Comparison of ENCODE assay signal across 1 cellular context in genomic region chr13:20222553-20222952, GRCh38.
TF ChIP-seq lines count a peak whose summit lies in the region.

No MANE protein-coding gene starts in this region.

TF ChIP-seq in IMR-90, 13 proteins besides CTCF, POLR2A, EP300 and RAD21:
- TF ChIP-seq USF2 (IDR thresholded peaks at IDR 0.05; ENCODE audit: low read depth, low read length) (no peak), MXI1 (IDR thresholded peaks at IDR 0.05; ENCODE audit: borderline replicate concordance, low read depth, low read length) (no peak), RCOR1 (IDR thresholded peaks at IDR 0.05; ENCODE audit: insufficient replicate concordance, low read length) (no peak), CEBPB (IDR thresholded peaks at IDR 0.05; ENCODE audit: low read depth, low read length) (no peak), NFE2L2 (IDR thresholded peaks at IDR 0.05; ENCODE audit: low read depth, low read length) (no peak), BHLHE40 (IDR thresholded peaks at IDR 0.05; ENCODE audit: low read depth, low read length) (no peak), MAZ (IDR thresholded peaks at IDR 0.05; ENCODE audit: borderline replicate concordance, low read depth, low read length) (no peak), SMC3 (IDR thresholded peaks at IDR 0.05; ENCODE audit: low read depth, low read length) (no peak), CHD1 (IDR thresholded peaks at IDR 0.05; ENCODE audit: low read depth, low read length) (no peak), MAFK (IDR thresholded peaks at IDR 0.05; ENCODE audit: low read depth, low read length) (no peak), FOS (IDR thresholded peaks at IDR 0.05; ENCODE audit: low read depth, low read length) (no peak)
